Comparison of ENCODE assay signal across 26 cellular contexts in the genomic region with DNA sequence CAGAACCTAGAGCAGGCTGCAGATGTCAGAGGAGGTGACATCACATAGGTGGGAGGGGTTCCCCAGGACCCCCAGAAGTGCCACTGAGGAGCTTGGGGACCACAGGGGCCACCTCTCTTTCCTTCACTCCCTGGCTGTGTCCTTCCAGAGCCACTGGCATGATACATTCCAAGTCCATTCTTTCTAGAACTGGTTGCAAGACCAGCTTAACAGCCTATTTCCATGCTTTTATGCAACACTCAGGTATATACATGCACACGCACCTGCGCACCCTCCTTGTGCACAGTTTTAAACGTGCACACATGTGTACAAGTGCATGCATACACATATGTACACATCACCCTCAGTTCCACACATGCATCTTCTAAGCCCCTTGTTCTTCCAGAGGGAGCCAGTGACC. TPM values are rescaled to one million over a fixed set of nuclear protein-coding genes. Genes with fewer than 3 reads are reported as not detected.
A peak's percentile ranks its signal among the peaks of the same experiment; 100 is the strongest.
DNase-seq lines count a peak whose midpoint lies in the region; ATAC-seq and TF ChIP-seq lines count a peak whose summit lies in the region.
"Had no signal": no experiment of that assay in that cellular context is flagged by ENCODE, and none has a peak within 500 bp of the region (broad histone marks: within the 10 kb centered on the region; RNA-seq: fewer than 3 reads in every experiment).

No MANE protein-coding gene starts in this region.

- H3K36me3 ChIP-seq in mesenchymal stem cell (ENCODE audit: control insufficient read depth in 1 of 2, insufficient read depth in 2 of 2, low read depth in 1 of 2, low read length in 2 of 2) (no peaks in the 10 kb centered on the region), osteoblast (ENCODE audit: insufficient read depth, low read length) (no peaks in the 10 kb centered on the region)
- H3K36me3 ChIP-seq: BE2C, BLaER1 had no signal

- no peak overlapping the region for H2BK12ac ChIP-seq in mesenchymal stem cell (ENCODE audit: low read length in 2 of 2)

- no peak overlapping the region for H3K4ac ChIP-seq in mesenchymal stem cell (ENCODE audit: low read depth in 1 of 2, low read length in 2 of 2)

- peak overlapping the region in 1 of 2 experiments; percentile 53 for H3K14ac ChIP-seq in mesenchymal stem cell (ENCODE audit: low read length in 2 of 2)

- no peak overlapping the region for H3K23ac ChIP-seq in mesenchymal stem cell (ENCODE audit: low read length in 2 of 2)

- H3K9me3 ChIP-seq in mesenchymal stem cell (ENCODE audit: control insufficient read depth, low read length), result no peaks in the 10 kb centered on the region
- H3K9me3 ChIP-seq in osteoblast (ENCODE audit: low read depth, low read length), result no peaks in the 10 kb centered on the region
- H3K9me3 ChIP-seq: BE2C, BLaER1 had no signal

- H2AFZ ChIP-seq in mesenchymal stem cell (ENCODE audit: low read depth, low read length), result no peak overlapping the region
- no peak overlapping the region for H2AFZ ChIP-seq in osteoblast (ENCODE audit: low read length)

- H3K9ac ChIP-seq in mesenchymal stem cell (ENCODE audit: low read length), result no peak overlapping the region
- H3K9ac ChIP-seq: BLaER1 had no signal

- H2BK15ac ChIP-seq in mesenchymal stem cell (ENCODE audit: low read depth, poor library complexity, severe bottlenecking), result no peak overlapping the region

- no peaks in the 10 kb centered on the region for H3K27me3 ChIP-seq in mesenchymal stem cell (ENCODE audit: control insufficient read depth in 1 of 2, insufficient read depth in 1 of 2, low read length in 2 of 2)
- no peaks in the 10 kb centered on the region for H3K27me3 ChIP-seq in osteoblast (ENCODE audit: insufficient read depth, low read length)
- H3K27me3 ChIP-seq: BE2C, BLaER1 had no signal

- H3K4me1 ChIP-seq in mesenchymal stem cell (ENCODE audit: control insufficient read depth, insufficient read depth, low read depth, low read length), result no peaks in the 10 kb centered on the region
- no peaks in the 10 kb centered on the region for H3K4me1 ChIP-seq in osteoblast (ENCODE audit: insufficient read depth, low read length)

- no peak for DNase-seq in mesenchymal stem cell
- peak; percentile 42 for DNase-seq in osteoblast (ENCODE audit: insufficient read length, low spot score, missing footprints)
- DNase-seq in omental fat pad (ENCODE audit: low spot score), result no peak
- no peak for DNase-seq in substantia nigra (lab: John Stamatoyannopoulos, UW)
- no peak for DNase-seq in HK-2 (ENCODE audit: unreplicated experiment)
- DNase-seq: 8988T; ACHN; BE2C; C1 segment of cervical spinal cord; CD4-positive, alpha-beta memory T cell; CD4-positive, CD25-positive, alpha-beta regulatory T cell; CD8-positive, alpha-beta memory T cell; COR-L47; DMS 273 treated with DMSO at 0.1 percent for 48 hours; DMS153; DMS53; DMS79; DND-41; EL; GDM1 had no signal

- H2AK5ac ChIP-seq in mesenchymal stem cell (ENCODE audit: low read length, severe bottlenecking), result no peak overlapping the region

- no peak overlapping the region for H4K8ac ChIP-seq in mesenchymal stem cell (ENCODE audit: low read length)

- no peak overlapping the region for H2BK120ac ChIP-seq in mesenchymal stem cell (ENCODE audit: low read depth, low read length)

- WGBS in mesenchymal stem cell, result 91% methylated on average over 3 of the region's 3 CpGs

- no peaks in the 10 kb centered on the region for H3K79me1 ChIP-seq in mesenchymal stem cell (replicated peaks; ENCODE audit: low read length, poor library complexity, severe bottlenecking)

- H4K20me1 ChIP-seq in osteoblast (ENCODE audit: insufficient read depth, low read length), result no peaks in the 10 kb centered on the region
- H4K20me1 ChIP-seq: BLaER1 had no signal

- H3K4me3 ChIP-seq in mesenchymal stem cell (ENCODE audit: insufficient read depth in 1 of 2, low read depth in 1 of 2, low read length in 2 of 2) (no peak overlapping the region), osteoblast (ENCODE audit: insufficient read depth, low read length) (no peak overlapping the region)
- H3K4me3 ChIP-seq: BLaER1, GM12878 had no signal

- H3K27ac ChIP-seq in mesenchymal stem cell (ENCODE audit: low read length, poor library complexity, severe bottlenecking) (no peak overlapping the region), osteoblast (ENCODE audit: low read depth, low read length) (no peak overlapping the region), substantia nigra (ENCODE audit: low read depth, low read length, poor library complexity, severe bottlenecking) (no peak overlapping the region)
- H3K27ac ChIP-seq: BLaER1 had no signal

- no peaks in the 10 kb centered on the region for H3K79me2 ChIP-seq in osteoblast (ENCODE audit: insufficient read depth, low read length)

- H4K91ac ChIP-seq in mesenchymal stem cell (ENCODE audit: low read length), result peak overlapping the region; percentile 18

- TF ChIP-seq CTCF in osteoblast (IDR thresholded peaks at IDR 0.05; ENCODE audit: extremely low read depth, low read depth, low read length) (no peak), omental fat pad (IDR thresholded peaks at IDR 0.05) (no peak)

- no peak overlapping the region for H3K18ac ChIP-seq in mesenchymal stem cell (ENCODE audit: low read depth in 1 of 2, low read length in 2 of 2)

- H2BK5ac ChIP-seq in mesenchymal stem cell (ENCODE audit: low read depth, low read length, poor library complexity, severe bottlenecking), result no peak overlapping the region

- no peak overlapping the region for H3K4me2 ChIP-seq in mesenchymal stem cell (ENCODE audit: low read length, poor library complexity, severe bottlenecking)
- no peak overlapping the region for H3K4me2 ChIP-seq in osteoblast (ENCODE audit: insufficient read depth, low read length)
- H3K4me2 ChIP-seq: BLaER1 had no signal

- no peak for ATAC-seq in omental fat pad (ENCODE audit: low FRiP score)
- ATAC-seq: GM12878 had no signal

RNA-seq across cellular contexts. Expression of a gene that starts 39.7 kb away (rescaled TPM):
- polyA plus RNA-seq in mesenchymal stem cell (2013, experiment 1 of 2), result not detected
- not detected for polyA plus RNA-seq in mesenchymal stem cell (2013, experiment 2 of 2)
- under 0.01 TPM in 1 of 2 replicates, not detected in the other for total RNA-seq in osteoblast
- total RNA-seq in omental fat pad, result not detected
- total RNA-seq: A673; CD4-positive, alpha-beta memory T cell; CD4-positive, CD25-positive, alpha-beta regulatory T cell; CD8-positive, alpha-beta memory T cell; G401 had no signal
- polyA plus RNA-seq: AG04450; CD14-positive monocyte; CD4-positive, alpha-beta memory T cell; CD4-positive, CD25-positive, alpha-beta regulatory T cell; CD8-positive, alpha-beta memory T cell had no signal
